ENCODE assay signal across 12 cellular contexts in the genomic region with DNA sequence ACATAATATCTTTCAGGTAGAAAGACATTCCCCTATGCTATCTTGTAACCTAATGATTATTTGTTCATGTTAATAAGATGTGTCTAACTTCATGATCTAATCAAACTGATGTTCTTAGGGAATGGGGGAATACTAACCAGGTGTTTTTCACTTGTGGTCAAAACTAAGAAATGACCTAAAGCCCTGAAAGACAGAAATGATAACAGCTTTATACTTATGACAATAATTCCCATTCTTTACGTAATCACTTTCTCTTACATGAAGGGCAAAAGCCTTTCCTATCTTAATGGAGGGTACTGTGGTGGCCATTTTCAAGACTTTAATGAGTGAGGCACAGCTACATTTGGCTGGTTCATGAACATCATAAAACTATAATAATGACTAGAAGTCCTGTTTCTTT. TPM values are rescaled to one million over a fixed set of nuclear protein-coding genes. Genes with fewer than 3 reads are reported as not detected.
"Had no signal": no experiment of that assay in that cellular context is flagged by ENCODE, and none has a peak within 500 bp of the region (broad histone marks: within the 10 kb centered on the region; RNA-seq: fewer than 3 reads in every experiment).

No MANE protein-coding gene starts in this region.

- ATAC-seq: activated T-cell treated with anti-CD3 and anti-CD28 coated beads, Interleukin-2, amount 50 U/mL, for 72 hours had no signal

- H3K36me3 ChIP-seq: breast epithelium, upper lobe of left lung had no signal

- DNase-seq: activated CD4-positive, alpha-beta memory T cell treated with anti-CD3 and anti-CD28 coated beads for 36 hours; activated gamma-delta T cell treated with Interleukin-2 at 50 U/mL for 16 hours; activated naive CD8-positive, alpha-beta T cell treated with anti-CD3 and anti-CD28 coated beads, Interleukin-2, amount 10 ng/mL, durations not matched to agents 7 days and 5 days; activated T-cell treated with anti-CD3 and anti-CD28 coated beads, Interleukin-2, amount 50 U/mL, for 72 hours; dorsolateral prefrontal cortex; occipital lobe; psoas muscle; stimulated activated CD4-positive, alpha-beta T cell treated with anti-CD3 and anti-CD28 coated beads, Interleukin-2, amount 100 ng/mL, for 48 hours; stimulated activated naive CD4-positive, alpha-beta T cell treated with Interleukin-2 at 50 U/mL for 16 hours; T-helper 9 cell; upper lobe of left lung had no signal

- H3K9me3 ChIP-seq: breast epithelium, psoas muscle, upper lobe of left lung had no signal

- H3K4me1 ChIP-seq: breast epithelium, psoas muscle, upper lobe of left lung had no signal

- H3K27ac ChIP-seq: breast epithelium, dorsolateral prefrontal cortex, psoas muscle, upper lobe of left lung had no signal

- H3K27me3 ChIP-seq: breast epithelium, upper lobe of left lung had no signal

- H3K4me3 ChIP-seq: breast epithelium, psoas muscle, upper lobe of left lung had no signal

RNA-seq across cellular contexts. Expression of a gene that starts 33.9 kb away (rescaled TPM):
- total RNA-seq: activated CD4-positive, alpha-beta memory T cell treated with anti-CD3 and anti-CD28 coated beads for 36 hours; activated naive CD8-positive, alpha-beta T cell treated with anti-CD3 and anti-CD28 coated beads, Interleukin-2, amount 10 ng/mL, durations not matched to agents 7 days and 5 days had no signal
